Comparison of ENCODE assay signal across 20 cellular contexts in genomic region chr4:1994935-1995334, GRCh38. TPM values are rescaled to one million over a fixed set of nuclear protein-coding genes. Genes with fewer than 3 reads are reported as not detected.
DNase-seq lines count a peak whose midpoint lies in the region; ATAC-seq, FAIRE-seq and TF ChIP-seq lines count a peak whose summit lies in the region.
"Had no signal": no experiment of that assay in that cellular context is flagged by ENCODE, and none has a peak within 500 bp of the region (broad histone marks: within the 10 kb centered on the region; RNA-seq: fewer than 3 reads in every experiment).

No MANE protein-coding gene starts in this region.

- H3K27ac ChIP-seq in HepG2 (ENCODE audit: extremely low read length, insufficient read depth, low read length) = no peak overlapping the region
- no peak overlapping the region for H3K27ac ChIP-seq in right lobe of liver
- H3K27ac ChIP-seq in MM.1S (ENCODE audit: low read length) = no peak overlapping the region
- no peak overlapping the region for H3K27ac ChIP-seq in coronary artery
- H3K27ac ChIP-seq in testis = no peak overlapping the region
- H3K27ac ChIP-seq: GM23248 had no signal

- intact Hi-C loops in HepG2 (cut with micrococcal nuclease; ENCODE audit: unreplicated experiment) (no loop called here), right lobe of liver (cut with DNase I) (no loop called here), testis (cut with DNase I; ENCODE audit: low total_unique reads) (no loop called here)

- TF ChIP-seq POLR2A in HepG2 (IDR thresholded peaks at IDR 0.05; ENCODE audit: insufficient read depth in 1 of 2, low read depth in 2 of 2, low read length in 2 of 2) (no peak), right lobe of liver (IDR thresholded peaks at IDR 0.05) (no peak), testis (IDR thresholded peaks at IDR 0.05) (no peak)

- H3K27me3 ChIP-seq in HepG2 (ENCODE audit: control insufficient read depth in 1 of 2, insufficient read depth in 2 of 2, low read length in 2 of 2) (no peaks in the 10 kb centered on the region), right lobe of liver (no peaks in the 10 kb centered on the region), MM.1S (replicated peaks; ENCODE audit: insufficient read depth, low read length) (no peaks in the 10 kb centered on the region), testis (no peaks in the 10 kb centered on the region)

- H3K36me3 ChIP-seq in HepG2 (replicated peaks in 1 of 2; ENCODE audit: control insufficient read depth in 1 of 2, insufficient read depth in 2 of 2, low read length in 2 of 2) (peaks cover 6 to 20% of the 10 kb centered on the region in 2 experiments), right lobe of liver (peaks cover 0 to 8% (median 2%) of the 10 kb centered on the region in 4 donors), MM.1S (replicated peaks; ENCODE audit: insufficient read depth, low read length) (no peaks in the 10 kb centered on the region), testis (ENCODE audit: low read depth, missing control alignments) (no peaks in the 10 kb centered on the region)

- no peak overlapping the region for H2AFZ ChIP-seq in HepG2 (ENCODE audit: low read length)
- H2AFZ ChIP-seq in MM.1S (ENCODE audit: low read length) = no peak overlapping the region
- H2AFZ ChIP-seq: GM23248 had no signal

- H3K9ac ChIP-seq in HepG2 (ENCODE audit: insufficient read depth, low read depth, low read length) (no peak overlapping the region), MM.1S (ENCODE audit: low read length) (no peak overlapping the region)
- H3K9ac ChIP-seq: GM23248 had no signal

- H3K4me3 ChIP-seq in HepG2 (replicated peaks in 1 of 3; ENCODE audit: insufficient read depth in 1 of 3, low read depth in 2 of 3, low read length in 3 of 3) (no peak overlapping the region), right lobe of liver (no peak overlapping the region), MM.1S (ENCODE audit: low read length) (no peak overlapping the region), coronary artery (no peak overlapping the region), testis (no peak overlapping the region)
- H3K4me3 ChIP-seq: GM23248 had no signal

- CTCF ChIA-PET in HepG2 (lab: Yijun Ruan, JAX; ENCODE audit: low intra/inter-chr PET ratio, low total read pairs) = no interaction called here

- H3K4me1 ChIP-seq in HepG2 (ENCODE audit: insufficient read depth, low read length) = peaks cover 10% of the 10 kb centered on the region
- H3K4me1 ChIP-seq in right lobe of liver = no peaks in the 10 kb centered on the region
- H3K4me1 ChIP-seq in MM.1S (ENCODE audit: low read length) = no peaks in the 10 kb centered on the region
- H3K4me1 ChIP-seq in testis = peaks cover 4% of the 10 kb centered on the region

- H4K20me1 ChIP-seq in HepG2 (ENCODE audit: insufficient read depth, low read length) (peaks cover 23% of the 10 kb centered on the region), MM.1S (ENCODE audit: insufficient read depth, low read length) (no peaks in the 10 kb centered on the region)

- H3K4me2 ChIP-seq in HepG2 (ENCODE audit: low read depth, low read length) (no peak overlapping the region), MM.1S (ENCODE audit: low read depth, low read length) (no peak overlapping the region)

- H3F3A ChIP-seq in MM.1S (ENCODE audit: insufficient read depth, low read length) = no peaks in the 10 kb centered on the region

- 100% methylated on average over 1 of the region's 1 CpG for WGBS in HepG2 (ENCODE audit: low lambda C conversion rate)
- 67% methylated on average over 1 of the region's 1 CpG for WGBS in right lobe of liver (ENCODE audit: insufficient coverage, low coverage, low lambda C conversion rate, missing lambda C conversion rate)
- whole genome bisulfite sequencing in testis, 2 donors = 33 to 95% methylated on average over 1 of the region's 1 CpG

- H3K79me2 ChIP-seq in HepG2 (ENCODE audit: insufficient read depth, low read length) (peaks cover 61% of the 10 kb centered on the region), MM.1S (ENCODE audit: low read length) (peaks cover 97% of the 10 kb centered on the region)

- DNase-seq in HepG2 (ENCODE audit: low spot score) (no peak), right lobe of liver (no peak), MM.1S (peak; percentile 4), coronary artery (ENCODE audit: low spot score) (peak; percentile 12), testis (peak; percentile 7), CD1c-positive myeloid dendritic cell (ENCODE audit: extremely low spot score) (no peak)
- DNase-seq in stimulated activated CD8-positive, alpha-beta memory T cell treated with anti-CD3 and anti-CD28 coated beads, Interleukin-4, amount 100 ng/mL, for 48 hours = no peak
- DNase-seq: C1 segment of cervical spinal cord; CD8-positive, alpha-beta T cell; COR-L47; DMS153; DMS79 treated with DMSO at 0.1 percent for 48 hours; GDM1; GM23248; H7; KBM-7 had no signal

- H3K9me3 ChIP-seq in HepG2 (ENCODE audit: low read length) (no peaks in the 10 kb centered on the region; the same call in 1 of the 2 replicates), right lobe of liver (no peaks in the 10 kb centered on the region), MM.1S (replicated peaks; ENCODE audit: insufficient read depth, low read length) (no peaks in the 10 kb centered on the region), testis (no peaks in the 10 kb centered on the region)

- in situ Hi-C loops in HepG2 (cut with HindIII; ENCODE audit: extremely low pct_ligation_motif_present, low pct_unique_long_range_greater_than_20kb) = no loop called here

- TF ChIP-seq CTCF in HepG2 (CRISPR knock-in tag; IDR thresholded peaks at IDR 0.05) = no peak
- TF ChIP-seq CTCF in right lobe of liver (IDR thresholded peaks at IDR 0.05) = no peak
- TF ChIP-seq CTCF in MM.1S (IDR thresholded peaks at IDR 0.05; ENCODE audit: low read length) = no peak
- TF ChIP-seq CTCF in coronary artery (IDR thresholded peaks at IDR 0.05) = no peak
- TF ChIP-seq CTCF in testis (IDR thresholded peaks at IDR 0.05) = no peak

- POLR2A ChIA-PET in HepG2 (lab: Yijun Ruan, JAX) = no interaction called here

- H3K9me2 ChIP-seq in MM.1S (replicated peaks; ENCODE audit: insufficient read depth, low read length) = no peaks in the 10 kb centered on the region

- no peak for ATAC-seq in HepG2
- ATAC-seq in right lobe of liver = no peak
- no peak for ATAC-seq in GM18867 (IDR thresholded peaks at IDR 0.05; ENCODE audit: unreplicated experiment)
- ATAC-seq: CD8-positive, alpha-beta T cell had no signal

- BruUV-seq in HepG2 (replicated peaks; lab: Mats Ljungman, UMichigan) = no TSS peak

- TF ChIP-seq RAD21 in HepG2 (CRISPR knock-in tag; IDR thresholded peaks at IDR 0.05) = no peak

- TF ChIP-seq EP300 in HepG2 (IDR thresholded peaks at IDR 0.05; ENCODE audit: low read depth in 2 of 2, low read length in 2 of 2) (no peak), HepG2 (CRISPR knock-in tag; IDR thresholded peaks at IDR 0.05; ENCODE audit: borderline replicate concordance) (no peak)

- FAIRE-seq in HepG2 (lab: Jason Lieb, UNC) = no peak
- FAIRE-seq: D721Med, GM12892, HTR-8/SVneo had no signal

RNA-seq across cellular contexts. Expression of gene NELFA, which starts 13.8 kb away (rescaled TPM):
- total RNA-seq in HepG2 (2016; rRNA removed; fragmentation: Illumina TruSeq; extraction: Trizol) (11.4 and 18.5 TPM in 2 replicates), right lobe of liver (10 to 100 TPM in 2 of 6 experiments, 1 to 10 TPM in 4; 6.6 to 14.7 (median 8.7) TPM), testis (10 to 100 TPM; 72.5 to 77.9 TPM)
- total RNA-seq in HepG2 (2016; cell fraction: cytosol; rRNA removed; fragmentation: Illumina TruSeq; extraction: Trizol; ENCODE audit: low read depth) = 11.0 and 11.5 TPM in 2 replicates
- 10.3 and 19.4 TPM in 2 replicates for total RNA-seq in HepG2 (2016; cell fraction: insoluble cytoplasmic fraction; rRNA removed; fragmentation: Illumina TruSeq; extraction: Trizol)
- 15.4 and 15.7 TPM in 2 replicates for total RNA-seq in HepG2 (2016; cell fraction: membrane; rRNA removed; fragmentation: Illumina TruSeq; extraction: Trizol)
- total RNA-seq in HepG2 (2016; cell fraction: nucleus; rRNA removed; fragmentation: Illumina TruSeq; extraction: Trizol) = 15.3 and 18.5 TPM in 2 replicates
- polyA plus RNA-seq in HepG2 (2011; rRNA removed) (13.3 and 14.6 TPM in 2 replicates), testis (ENCODE audit: insufficient read depth, low read depth, low replicate concordance) (61.0 TPM)
- polyA plus RNA-seq in HepG2 (2011; cell fraction: cytosol; rRNA removed) = 6.5 and 13.6 TPM in 2 replicates
- 45.3 and 58.0 TPM in 2 replicates for polyA plus RNA-seq in HepG2 (2011; cell fraction: nucleus; rRNA removed)
- 16.5 and 18.9 TPM in 2 replicates for polyA plus RNA-seq in HepG2 (2012)
- polyA plus RNA-seq in HepG2 (2016; cell fraction: cytosol; fragmentation: Illumina TruSeq; extraction: Trizol; ENCODE audit: low read depth) = 6.0 and 6.9 TPM in 2 replicates
- polyA plus RNA-seq in HepG2 (2016; cell fraction: insoluble cytoplasmic fraction; fragmentation: Illumina TruSeq; extraction: Trizol; ENCODE audit: low read depth) = 18.4 and 25.2 TPM in 2 replicates
- polyA plus RNA-seq in HepG2 (2016; cell fraction: membrane; fragmentation: Illumina TruSeq; extraction: Trizol; ENCODE audit: low read depth) = 9.2 and 10.2 TPM in 2 replicates
- polyA plus RNA-seq in HepG2 (2016; cell fraction: nucleus; fragmentation: Illumina TruSeq; extraction: Trizol; ENCODE audit: insufficient read depth, low read depth) = 43.4 and 47.9 TPM in 2 replicates
- 8.8 and 40.6 TPM in 2 replicates for polyA minus RNA-seq in HepG2 (2011; rRNA and poly(A)+ RNA removed; ENCODE audit: low replicate concordance)
- polyA minus RNA-seq in HepG2 (2011; cell fraction: cytosol; rRNA and poly(A)+ RNA removed) = 11.3 and 19.9 TPM in 2 replicates
- polyA minus RNA-seq in HepG2 (2011; cell fraction: nucleus; rRNA and poly(A)+ RNA removed) = 29.0 and 37.0 TPM in 2 replicates

Comparison
In these comparisons a context has a peak if more than half of its experiments do, and no peak if none do; other contexts are left out.
1. DNase-seq: peak in MM.1S (single experiment), coronary artery (single experiment) and testis (single experiment); none in HepG2 (single experiment), right lobe of liver (0 of 3), CD1c-positive myeloid dendritic cell (single experiment) and stimulated activated CD8-positive, alpha-beta memory T cell treated with anti-CD3 and anti-CD28 coated beads, Interleukin-4, amount 100 ng/mL, for 48 hours (single experiment).